8 cellular contexts compared by ENCODE assay signal in the genomic region with DNA sequence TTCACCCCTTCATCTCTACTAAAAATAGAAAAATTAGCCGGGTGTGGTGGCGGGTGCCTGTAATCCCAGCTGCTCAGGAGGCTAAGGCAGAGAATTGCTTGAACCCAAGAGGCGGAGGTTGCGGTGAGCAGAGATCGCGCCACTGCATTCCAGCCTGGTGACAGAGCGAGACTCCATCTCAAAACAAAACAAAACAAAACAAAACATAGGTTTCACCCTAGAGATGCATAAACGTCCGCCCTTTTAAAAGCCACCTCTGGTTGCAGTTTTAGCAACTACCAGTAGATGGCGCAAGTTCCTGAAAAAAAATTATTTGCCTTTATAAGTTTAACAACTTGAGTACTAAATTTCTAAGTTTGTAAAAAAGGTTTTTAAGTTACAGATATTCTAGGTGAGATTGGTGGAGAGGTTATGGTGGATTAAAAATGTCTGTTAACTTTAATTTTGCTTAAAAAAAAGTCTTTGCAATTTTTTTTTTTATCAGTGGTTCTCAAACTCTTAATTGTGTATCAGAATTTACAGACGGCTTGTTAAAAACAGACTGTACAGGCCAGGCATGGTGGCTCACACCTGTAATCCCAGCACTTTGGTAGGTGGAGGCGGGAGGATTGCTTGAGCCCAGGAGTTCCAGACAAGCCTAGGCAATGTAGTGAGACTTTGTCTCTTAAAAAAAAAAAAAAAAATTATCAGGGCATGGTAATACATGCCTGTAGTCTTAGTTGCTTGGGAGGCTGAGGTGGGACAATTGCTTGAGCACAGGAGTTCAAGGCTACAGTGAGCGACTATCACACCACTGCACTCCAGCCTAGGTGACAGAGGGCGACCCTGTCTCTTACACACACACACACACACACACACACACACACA. TPM values are rescaled to one million over a fixed set of nuclear protein-coding genes. Genes with fewer than 3 reads are reported as not detected.
DNase-seq lines count a peak whose midpoint lies in the region; ATAC-seq, FAIRE-seq and TF ChIP-seq lines count a peak whose summit lies in the region.

No MANE protein-coding gene starts in this region.

- TF ChIP-seq POLR2A in K562 (conservative IDR thresholded peaks at IDR 0.05), result no peak

- peak; percentile 63; the same call in 2 of the 3 replicates for ATAC-seq in K562
- no peak for ATAC-seq in GM18907 (IDR thresholded peaks at IDR 0.05; ENCODE audit: unreplicated experiment)

- H3K79me2 ChIP-seq in K562 (ENCODE audit: control insufficient read depth, insufficient read depth, low read length) (peaks cover 8% of the 10 kb centered on the region), keratinocyte (ENCODE audit: control insufficient read depth, insufficient read depth, low read length) (peaks cover 4% of the 10 kb centered on the region)

- H3K9me3 ChIP-seq in K562 (replicated peaks; ENCODE audit: control insufficient read depth, insufficient read depth, low read depth, low read length) (no peaks in the 10 kb centered on the region), keratinocyte (ENCODE audit: control insufficient read depth, low read depth, low read length) (no peaks in the 10 kb centered on the region)

- TF ChIP-seq CTCF in K562 (IDR thresholded peaks at IDR 0.05 in 2 of 3, conservative IDR thresholded peaks at IDR 0.05 in 1 of 3; ENCODE audit: insufficient read depth in 2 of 3, low read depth in 1 of 3, low read length in 3 of 3) (peak; percentile 50 to 68 (median 53); a peak in 4 of 6 replicates), keratinocyte (optimal IDR thresholded peaks at IDR 0.05 in 1 of 3, IDR thresholded peaks at IDR 0.05 in 1 of 3, conservative IDR thresholded peaks at IDR 0.05 in 1 of 3; ENCODE audit: extremely low read depth in 1 of 3, insufficient read depth in 2 of 3, low read length in 3 of 3) (peak; percentile 31 to 71 (median 51))

- H4K20me1 ChIP-seq in K562 (replicated peaks; ENCODE audit: control insufficient read depth, insufficient read depth, low read length), result no peaks in the 10 kb centered on the region
- H4K20me1 ChIP-seq in keratinocyte (ENCODE audit: control insufficient read depth, extremely low read depth, insufficient read depth, low read length), result no peaks in the 10 kb centered on the region

- H3K9ac ChIP-seq in K562 (ENCODE audit: insufficient read depth in 1 of 2, low read depth in 2 of 2, low read length in 2 of 2) (no peak overlapping the region), keratinocyte (ENCODE audit: control insufficient read depth, extremely low read depth, insufficient read depth, low read length) (peak overlapping the region; percentile 50)

- 37% methylated on average over 9 of the region's 14 CpGs for WGBS in K562 (ENCODE audit: insufficient coverage, low coverage, missing lambda C conversion rate)

- no peak overlapping the region for H3K27ac ChIP-seq in K562 (ENCODE audit: extremely low read depth, low read depth, low read length)
- H3K27ac ChIP-seq in keratinocyte (ENCODE audit: control insufficient read depth, insufficient read depth, low read length), result peak overlapping the region; percentile 80

- H3K4me3 ChIP-seq in K562 (no peak overlapping the region), keratinocyte (ENCODE audit: control insufficient read depth in 2 of 3, extremely low read depth in 1 of 3, insufficient read depth in 2 of 3, low read depth in 1 of 3, low read length in 3 of 3) (peak overlapping the region in 1 of 3 experiments; percentile 25)

- H3K4me2 ChIP-seq in K562 (ENCODE audit: insufficient read depth, low read length), result no peak overlapping the region
- H3K4me2 ChIP-seq in keratinocyte (ENCODE audit: control insufficient read depth, extremely low read depth, insufficient read depth, low read depth, low read length), result peak overlapping the region; percentile 66

- dilution Hi-C loops in keratinocyte (cut with MboI; ENCODE audit: extremely low pct_ligation_motif_present, low sequenced_read_pairs), result no loop called here

- intact Hi-C loops in K562 (cut with micrococcal nuclease), result no loop called here

- H3K4me1 ChIP-seq in K562 (replicated peaks in 1 of 2; ENCODE audit: control insufficient read depth in 2 of 2, insufficient read depth in 2 of 2, low read length in 2 of 2) (no peaks in the 10 kb centered on the region; a peak in 2 of 5 replicates), keratinocyte (ENCODE audit: control insufficient read depth, extremely low read depth, insufficient read depth, low read length) (peaks cover 30% of the 10 kb centered on the region)

- TF ChIP-seq RAD21 in K562 (CRISPR knock-in tag; conservative IDR thresholded peaks at IDR 0.05 in 1 of 2, IDR thresholded peaks at IDR 0.05 in 1 of 2), result peak in 1 of 2 experiments; percentile 36; a peak in 3 of 4 replicates

- H3K9me1 ChIP-seq in K562 (ENCODE audit: control insufficient read depth, insufficient read depth, low read length) (no peaks in the 10 kb centered on the region), keratinocyte (ENCODE audit: control insufficient read depth, extremely low read depth, insufficient read depth, low read length) (no peaks in the 10 kb centered on the region)

- DNase-seq in NCI-H2171 treated with DMSO at 0.1 percent for 48 hours (lab: John Stamatoyannopoulos, UW) (peak; percentile 22), NCI-H2171 (lab: John Stamatoyannopoulos, UW) (no peak), KBM-7 (peak; percentile 80), T follicular helper cell (ENCODE audit: low read depth) (peak; percentile 45), K562 (ENCODE audit: extremely low read depth in 1 of 4, low spot score in 3 of 4) (peak; percentile 19 to 35 (median 26)), keratinocyte (ENCODE audit: low read depth, low spot score) (peak; percentile 19)
- peak; percentile 9 for DNase-seq in stimulated activated CD8-positive, alpha-beta memory T cell treated with anti-CD3 and anti-CD28 coated beads, Interleukin-4, amount 100 ng/mL, for 24 hours (ENCODE audit: low read depth)

- H3K36me3 ChIP-seq in K562 (ENCODE audit: control insufficient read depth, insufficient read depth, low read length) (peaks cover 36% of the 10 kb centered on the region; the same call in 1 of the 3 replicates), keratinocyte (ENCODE audit: control insufficient read depth in 2 of 2, extremely low read depth in 1 of 2, insufficient read depth in 2 of 2, low read length in 2 of 2) (peaks cover 0 to 17% of the 10 kb centered on the region in 2 experiments)

- peak; percentile 79 for FAIRE-seq in K562 (lab: Jason Lieb, UNC)
- no peak for FAIRE-seq in keratinocyte (lab: Jason Lieb, UNC)

- no TSS peak for BruUV-seq in K562 (replicated peaks; lab: Mats Ljungman, UMichigan)

- POLR2A ChIA-PET in K562 (lab: Yijun Ruan, JAX), result no interaction called here

- in situ Hi-C loops in KBM-7 (cut with MboI; ENCODE audit: low pct_unique_long_range_greater_than_20kb, low sequenced_read_pairs) (no loop called here), K562 (cut with MboI) (no loop called here)

- H2AFZ ChIP-seq in K562 (ENCODE audit: low read depth, low read length) (no peak overlapping the region), keratinocyte (ENCODE audit: control insufficient read depth, low read length) (peak overlapping the region; percentile 31)

- H3K27me3 ChIP-seq in K562 (ENCODE audit: control insufficient read depth in 2 of 2, insufficient read depth in 2 of 2, low read length in 2 of 2) (no peaks in the 10 kb centered on the region), keratinocyte (ENCODE audit: control insufficient read depth, extremely low read depth, insufficient read depth, low read length) (no peaks in the 10 kb centered on the region)

- CTCF ChIA-PET in K562 (lab: Yijun Ruan, JAX; ENCODE audit: low intra/inter-chr PET ratio), result no interaction called here

- no peak for TF ChIP-seq EP300 in K562 (IDR thresholded peaks at IDR 0.05; ENCODE audit: low read length)

TF ChIP-seq in K562, 482 proteins besides CTCF, POLR2A, EP300 and RAD21 (continues in another document):
- TF ChIP-seq ZBTB26 (CRISPR knock-in tag; IDR thresholded peaks at IDR 0.05), result no peak
- 0 out of 4 replicates have a peak, but pooled peaks of 1 of the 2 experiments have one; percentile 45 for TF ChIP-seq TEAD1 (CRISPR knock-in tag; IDR thresholded peaks at IDR 0.05)
- 0 out of 2 replicates have a peak, but pooled peaks have one; percentile 26 for TF ChIP-seq CC2D1A (IDR thresholded peaks at IDR 0.05)

RNA-seq across cellular contexts. Expression of gene NAA16, which starts 42.1 kb away (rescaled TPM):
- total RNA-seq in K562 (2011; cell fraction: chromatin; rRNA removed; ENCODE audit: low replicate concordance), result 22.6 and 69.7 TPM in 2 replicates
- total RNA-seq in K562 (2011; cell fraction: nucleolus; rRNA removed), result 8.0 and 12.6 TPM in 2 replicates
- 20.5 and 22.8 TPM in 2 replicates for total RNA-seq in K562 (2011; cell fraction: nucleoplasm; rRNA removed)
- total RNA-seq in K562 (2014; rRNA removed), result 5.7 and 6.2 TPM in 2 replicates
- 12.8 and 15.7 TPM in 2 replicates for total RNA-seq in K562 (2014; rRNA removed; fragmentation: Illumina TruSeq; extraction: Trizol)
- 11.9 and 12.0 TPM in 2 replicates for total RNA-seq in K562 (2015; rRNA removed; fragmentation: Illumina TruSeq; extraction: Trizol)
- total RNA-seq in K562 (2021), result 11.3 and 13.6 TPM in 2 replicates
- 12.0 and 12.8 TPM in 2 replicates for polyA plus RNA-seq in K562 (2011; rRNA removed)
- 1.7 and 5.0 TPM in 2 replicates for polyA plus RNA-seq in K562 (2011; cell fraction: cytosol; rRNA removed)
- 15.9 and 16.4 TPM in 2 replicates for polyA plus RNA-seq in K562 (2011; cell fraction: nucleus; rRNA removed)
- 5.9 and 6.6 TPM in 2 replicates for polyA plus RNA-seq in K562 (2012)
- 11.4 and 18.2 TPM in 2 replicates for polyA plus RNA-seq in K562 (2014; fragmentation: Illumina TruSeq; extraction: Trizol)
- polyA plus RNA-seq in K562 (2014; fragmentation: Nextera tagmentation; extraction: Ambion mirVana), result 1 to 10 TPM; 3.7 to 3.9 TPM
- polyA plus RNA-seq in K562 (2014; rRNA removed), result 9.4 and 11.2 TPM in 2 replicates
- 14.1 and 20.2 TPM in 2 replicates for polyA minus RNA-seq in K562 (2011; rRNA and poly(A)+ RNA removed)
- polyA minus RNA-seq in K562 (2011; cell fraction: cytosol; rRNA and poly(A)+ RNA removed), result 9.9 and 11.7 TPM in 2 replicates
- 16.7 and 21.1 TPM in 2 replicates for polyA minus RNA-seq in K562 (2011; cell fraction: nucleus; rRNA and poly(A)+ RNA removed)
- 4.2 to 12.0 TPM (median 5.6 TPM) in 3 replicates for polyA plus RNA-seq in keratinocyte
- polyA plus RNA-seq in keratinocyte (2011; ENCODE audit: low read depth), result 13.7 TPM
- 2.8 and 5.9 TPM in 2 replicates for polyA plus RNA-seq in keratinocyte (2011; cell fraction: cytosol; rRNA removed)
- polyA plus RNA-seq in keratinocyte (2011; cell fraction: nucleus; rRNA removed), result 11.4 and 18.9 TPM in 2 replicates
- polyA plus RNA-seq in keratinocyte (2012; ENCODE audit: low replicate concordance), result 4.5 and 6.1 TPM in 2 replicates
- polyA minus RNA-seq in keratinocyte, result 1.5 to 14.7 TPM (median 3.7 TPM) in 3 replicates
- polyA minus RNA-seq in keratinocyte (2011; cell fraction: cytosol; rRNA and poly(A)+ RNA removed), result 4.0 TPM
- polyA minus RNA-seq in keratinocyte (2011; cell fraction: nucleus; rRNA and poly(A)+ RNA removed), result 8.3 and 12.2 TPM in 2 replicates
